21 cellular contexts compared by ENCODE assay signal in the genomic region with DNA sequence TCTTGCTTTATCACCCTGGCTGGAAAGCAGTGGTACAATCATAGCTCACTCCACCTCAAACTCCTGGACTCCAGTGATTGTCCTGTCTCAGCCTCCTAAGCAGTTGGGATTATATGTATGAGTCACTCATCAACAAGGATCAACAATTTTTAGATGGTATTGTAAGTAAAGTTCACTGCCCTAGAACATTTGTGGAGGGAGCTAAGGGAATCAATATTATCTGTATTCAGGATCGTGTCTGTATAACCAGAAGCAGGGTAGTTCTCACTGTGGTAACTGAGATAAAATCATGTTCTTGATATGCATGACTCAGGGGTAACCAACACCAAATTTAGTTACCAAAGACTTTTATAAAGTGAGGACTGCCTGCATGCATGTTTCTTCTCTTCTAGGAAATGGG. TPM values are rescaled to one million over a fixed set of nuclear protein-coding genes. Genes with fewer than 3 reads are reported as not detected.
DNase-seq lines count a peak whose midpoint lies in the region; ATAC-seq, FAIRE-seq and TF ChIP-seq lines count a peak whose summit lies in the region.
"Had no signal": no experiment of that assay in that cellular context is flagged by ENCODE, and none has a peak within 500 bp of the region (broad histone marks: within the 10 kb centered on the region; RNA-seq: fewer than 3 reads in every experiment).

No MANE protein-coding gene starts in this region.

- ATAC-seq in K562: no peak
- ATAC-seq in GM18873 (IDR thresholded peaks at IDR 0.05; ENCODE audit: low FRiP score, unreplicated experiment): no peak
- ATAC-seq: gastroesophageal sphincter; natural killer cell treated with Interleukin-12 subunit alpha and Interleukin-12 subunit beta and Interleukin-15 and Interleukin-18, amount 100 ng/mL, for 72 hours; pancreas had no signal

- in situ Hi-C loops in K562 (cut with MboI): no loop called here

- no peak for TF ChIP-seq EP300 in K562 (IDR thresholded peaks at IDR 0.05; ENCODE audit: low read length)

- 0% methylated on average over 1 of the region's 1 CpG for WGBS in K562 (ENCODE audit: insufficient coverage, low coverage, missing lambda C conversion rate)

- H3K27ac ChIP-seq in K562 (ENCODE audit: extremely low read depth, low read depth, low read length) (no peak overlapping the region), dorsolateral prefrontal cortex (no peak overlapping the region)
- H3K27ac ChIP-seq: gastroesophageal sphincter, pancreas had no signal

- DNase-seq in HCEC 1CT: peak; percentile 52
- peak; percentile 19 for DNase-seq in MG63
- no peak for DNase-seq in K562 (ENCODE audit: extremely low read depth in 1 of 4, low spot score in 3 of 4)
- DNase-seq in iris pigment epithelial cell (ENCODE audit: low read depth): peak; percentile 72
- DNase-seq in dorsolateral prefrontal cortex: no peak
- DNase-seq in NCI-H446 treated with DMSO at 0.1 percent for 48 hours (lab: John Stamatoyannopoulos, UW): no peak
- DNase-seq: activated CD8-positive, alpha-beta memory T cell treated with anti-CD3 and anti-CD28 coated beads, Interleukin-2, amount 50 U/mL, for 4 hours; activated naive CD4-positive, alpha-beta T cell; COR-L47; GOT3; NCI-H1436; NCI-H748 treated with DMSO at 0.1 percent for 48 hours; pancreas; stimulated activated naive CD4-positive, alpha-beta T cell treated with Interleukin-2 at 50 U/mL for 16 hours; trophoblast cell had no signal

- peaks cover 60% of the 10 kb centered on the region for H3K36me3 ChIP-seq in MG63
- peaks cover 39% of the 10 kb centered on the region; the same call in 1 of the 3 replicates for H3K36me3 ChIP-seq in K562 (ENCODE audit: control insufficient read depth, insufficient read depth, low read length)

- no TSS peak for BruUV-seq in K562 (replicated peaks; lab: Mats Ljungman, UMichigan)

- no peaks in the 10 kb centered on the region for H4K20me1 ChIP-seq in K562 (replicated peaks; ENCODE audit: control insufficient read depth, insufficient read depth, low read length)

- no peaks in the 10 kb centered on the region; the same call in 2 of the 3 replicates for H3K79me2 ChIP-seq in K562 (ENCODE audit: control insufficient read depth, insufficient read depth, low read length)

- H3K9me3 ChIP-seq in MG63 (no peaks in the 10 kb centered on the region; the same call in 1 of the 2 replicates), K562 (replicated peaks; ENCODE audit: control insufficient read depth, insufficient read depth, low read depth, low read length) (no peaks in the 10 kb centered on the region)
- H3K9me3 ChIP-seq: gastroesophageal sphincter, pancreas had no signal

- H3K4me2 ChIP-seq in K562 (ENCODE audit: insufficient read depth, low read length): no peak overlapping the region

- H3K9me1 ChIP-seq in K562 (ENCODE audit: control insufficient read depth, insufficient read depth, low read length): no peaks in the 10 kb centered on the region

- H3K4me1 ChIP-seq in K562 (replicated peaks in 1 of 2; ENCODE audit: control insufficient read depth in 2 of 2, insufficient read depth in 2 of 2, low read length in 2 of 2): peaks cover 0 to 5% of the 10 kb centered on the region in 2 experiments; a peak in 1 of 5 replicates
- H3K4me1 ChIP-seq: pancreas had no signal

- intact Hi-C loops in K562 (cut with micrococcal nuclease): no loop called here
- intact Hi-C loops in dorsolateral prefrontal cortex (cut with DNase I): no loop called here

- H3K9ac ChIP-seq in K562 (ENCODE audit: insufficient read depth in 1 of 2, low read depth in 2 of 2, low read length in 2 of 2): no peak overlapping the region

- H3K4me3 ChIP-seq in MG63 (no peak overlapping the region), K562 (no peak overlapping the region), dorsolateral prefrontal cortex (no peak overlapping the region)
- H3K4me3 ChIP-seq: gastroesophageal sphincter, pancreas had no signal

- no peak overlapping the region for H2AFZ ChIP-seq in K562 (ENCODE audit: low read depth, low read length)

- POLR2A ChIA-PET in K562 (lab: Yijun Ruan, JAX): no interaction called here

- TF ChIP-seq POLR2A in K562 (conservative IDR thresholded peaks at IDR 0.05): no peak

- CTCF ChIA-PET in K562 (lab: Yijun Ruan, JAX; ENCODE audit: low intra/inter-chr PET ratio): no interaction called here

- H3K27me3 ChIP-seq in MG63: no peaks in the 10 kb centered on the region
- H3K27me3 ChIP-seq in K562 (ENCODE audit: control insufficient read depth in 2 of 2, insufficient read depth in 2 of 2, low read length in 2 of 2): no peaks in the 10 kb centered on the region
- H3K27me3 ChIP-seq in dorsolateral prefrontal cortex: no peaks in the 10 kb centered on the region
- H3K27me3 ChIP-seq: gastroesophageal sphincter, pancreas had no signal

- no peak for TF ChIP-seq RAD21 in K562 (CRISPR knock-in tag; conservative IDR thresholded peaks at IDR 0.05 in 1 of 2, IDR thresholded peaks at IDR 0.05 in 1 of 2)

- TF ChIP-seq CTCF in K562 (IDR thresholded peaks at IDR 0.05 in 2 of 3, conservative IDR thresholded peaks at IDR 0.05 in 1 of 3; ENCODE audit: insufficient read depth in 2 of 3, low read depth in 1 of 3, low read length in 3 of 3) (no peak), dorsolateral prefrontal cortex (IDR thresholded peaks at IDR 0.05 in 54 of 56, conservative IDR thresholded peaks at IDR 0.05 in 2 of 56; ENCODE audit: low read depth in 1 of 56, partially characterized antibody in 56 of 56) (no peak)

- peak; percentile 35 for FAIRE-seq in K562 (lab: Jason Lieb, UNC)
- FAIRE-seq: colon, endometrium, GM18507, pancreas had no signal

TF ChIP-seq in K562, 482 proteins besides CTCF, POLR2A, EP300 and RAD21 (continues in another document):
- TF ChIP-seq ETV1 (tag; conservative IDR thresholded peaks at IDR 0.05; ENCODE audit: low read depth): no peak
- peak; percentile 48 for TF ChIP-seq FOSL1 (tag; conservative IDR thresholded peaks at IDR 0.05)
- no peak for TF ChIP-seq TAF7 (tag; IDR thresholded peaks at IDR 0.05)
- no peak for TF ChIP-seq GTF2E2 (tag; IDR thresholded peaks at IDR 0.05)
- TF ChIP-seq ZNF79 (CRISPR knock-in tag; IDR thresholded peaks at IDR 0.05; ENCODE audit: low read depth): no peak
- TF ChIP-seq, protein P1, sequence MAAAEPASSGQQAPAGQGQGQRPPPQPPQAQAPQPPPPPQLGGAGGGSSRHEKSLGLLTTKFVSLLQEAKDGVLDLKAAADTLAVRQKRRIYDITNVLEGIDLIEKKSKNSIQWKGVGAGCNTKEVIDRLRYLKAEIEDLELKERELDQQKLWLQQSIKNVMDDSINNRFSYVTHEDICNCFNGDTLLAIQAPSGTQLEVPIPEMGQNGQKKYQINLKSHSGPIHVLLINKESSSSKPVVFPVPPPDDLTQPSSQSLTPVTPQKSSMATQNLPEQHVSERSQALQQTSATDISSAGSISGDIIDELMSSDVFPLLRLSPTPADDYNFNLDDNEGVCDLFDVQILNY (CRISPR knock-in tag; IDR thresholded peaks at IDR 0.05): no peak
- no peak for TF ChIP-seq JUND (IDR thresholded peaks at IDR 0.05; ENCODE audit: borderline replicate concordance, low read depth, low read length)
- TF ChIP-seq JUND (tag; IDR thresholded peaks at IDR 0.05; ENCODE audit: borderline replicate concordance, low read depth, low read length): peak; percentile 23; the same call in 1 of the 3 replicates
- TF ChIP-seq TEAD4 (IDR thresholded peaks at IDR 0.05; ENCODE audit: low read length): no peak
- no peak for TF ChIP-seq TEAD4 (CRISPR knock-in tag; IDR thresholded peaks at IDR 0.05; ENCODE audit: borderline replicate concordance)

RNA-seq across cellular contexts. Expression of a gene that starts 27.0 kb away (rescaled TPM):
- 11.0 and 22.4 TPM in 2 replicates for total RNA-seq in MG63 (2014; rRNA removed; shearing (Covaris generic); ENCODE audit: low replicate concordance)
- 10.6 and 27.2 TPM in 2 replicates for total RNA-seq in K562 (2011; cell fraction: chromatin; rRNA removed; ENCODE audit: low replicate concordance)
- 6.8 and 7.3 TPM in 2 replicates for total RNA-seq in K562 (2011; cell fraction: nucleolus; rRNA removed)
- 13.3 and 14.8 TPM in 2 replicates for total RNA-seq in K562 (2011; cell fraction: nucleoplasm; rRNA removed)
- total RNA-seq in K562 (2014; rRNA removed) (5.0 and 5.4 TPM in 2 replicates), K562 (2014; rRNA removed; fragmentation: Illumina TruSeq; extraction: Trizol) (11.9 and 15.8 TPM in 2 replicates), K562 (2015; rRNA removed; fragmentation: Illumina TruSeq; extraction: Trizol) (9.6 and 10.3 TPM in 2 replicates), K562 (2021) (6.8 and 7.8 TPM in 2 replicates), dorsolateral prefrontal cortex (10 to 100 TPM; 12.5 to 32.2 (median 21.1) TPM)
- polyA plus RNA-seq in K562 (2011; rRNA removed) (8.5 and 10.3 TPM in 2 replicates), K562 (2014; fragmentation: Illumina TruSeq; extraction: Trizol) (10.0 and 10.3 TPM in 2 replicates), K562 (2014; fragmentation: Nextera tagmentation; extraction: Ambion mirVana) (1 to 10 TPM; 6.5 to 7.7 TPM), K562 (2014; rRNA removed) (6.5 and 7.2 TPM in 2 replicates)
- polyA plus RNA-seq in K562 (2011; cell fraction: cytosol; rRNA removed): 1.8 and 3.5 TPM in 2 replicates
- polyA plus RNA-seq in K562 (2011; cell fraction: nucleus; rRNA removed): 3.8 and 5.3 TPM in 2 replicates
- 6.3 and 7.4 TPM in 2 replicates for polyA plus RNA-seq in K562 (2012)
- 10.5 and 13.6 TPM in 2 replicates for polyA minus RNA-seq in K562 (2011; rRNA and poly(A)+ RNA removed)
- polyA minus RNA-seq in K562 (2011; cell fraction: cytosol; rRNA and poly(A)+ RNA removed): 3.1 and 4.0 TPM in 2 replicates
- polyA minus RNA-seq in K562 (2011; cell fraction: nucleus; rRNA and poly(A)+ RNA removed): 3.6 and 6.4 TPM in 2 replicates

RNA-seq across cellular contexts. Expression of a gene that starts 53.7 kb away (rescaled TPM):
- 25.7 and 38.2 TPM in 2 replicates for total RNA-seq in MG63 (2014; rRNA removed; shearing (Covaris generic); ENCODE audit: low replicate concordance)
- total RNA-seq in K562 (2011; cell fraction: chromatin; rRNA removed; ENCODE audit: low replicate concordance): 97.2 and 121 TPM in 2 replicates
- 69.0 and 72.8 TPM in 2 replicates for total RNA-seq in K562 (2011; cell fraction: nucleolus; rRNA removed)
- 76.2 and 81.0 TPM in 2 replicates for total RNA-seq in K562 (2011; cell fraction: nucleoplasm; rRNA removed)
- total RNA-seq in K562 (2014; rRNA removed): 50.8 and 60.4 TPM in 2 replicates
- total RNA-seq in K562 (2014; rRNA removed; fragmentation: Illumina TruSeq; extraction: Trizol): 44.5 and 46.9 TPM in 2 replicates
- 39.9 and 41.2 TPM in 2 replicates for total RNA-seq in K562 (2015; rRNA removed; fragmentation: Illumina TruSeq; extraction: Trizol)
- 42.9 and 44.8 TPM in 2 replicates for total RNA-seq in K562 (2021)
- polyA plus RNA-seq in K562 (2011; rRNA removed): 34.4 and 42.4 TPM in 2 replicates
- polyA plus RNA-seq in K562 (2011; cell fraction: cytosol; rRNA removed): 23.1 and 27.9 TPM in 2 replicates
- polyA plus RNA-seq in K562 (2011; cell fraction: nucleus; rRNA removed): 29.8 and 32.6 TPM in 2 replicates
- 30.5 and 37.2 TPM in 2 replicates for polyA plus RNA-seq in K562 (2012)
- polyA plus RNA-seq in K562 (2014; fragmentation: Illumina TruSeq; extraction: Trizol): 41.3 and 42.4 TPM in 2 replicates
- 1 to 10 TPM; 8.6 to 9.1 TPM for polyA plus RNA-seq in K562 (2014; fragmentation: Nextera tagmentation; extraction: Ambion mirVana)
- polyA plus RNA-seq in K562 (2014; rRNA removed): 57.5 and 60.2 TPM in 2 replicates
- polyA minus RNA-seq in K562 (2011; rRNA and poly(A)+ RNA removed): 63.3 and 81.7 TPM in 2 replicates
- 22.8 and 24.1 TPM in 2 replicates for polyA minus RNA-seq in K562 (2011; cell fraction: cytosol; rRNA and poly(A)+ RNA removed)
- polyA minus RNA-seq in K562 (2011; cell fraction: nucleus; rRNA and poly(A)+ RNA removed): 49.9 and 66.1 TPM in 2 replicates
- total RNA-seq in dorsolateral prefrontal cortex: 10 to 100 TPM; 58.7 to 96.1 (median 78.1) TPM

Comparison
In these comparisons a context has a peak if more than half of its experiments do, and no peak if none do; other contexts are left out.
1. DNase-seq: peak in HCEC 1CT (single experiment), MG63 (single experiment) and iris pigment epithelial cell (single experiment); none in K562 (0 of 4), dorsolateral prefrontal cortex (0 of 10) and NCI-H446 treated with DMSO at 0.1 percent for 48 hours (single experiment).